In the genomic region with DNA sequence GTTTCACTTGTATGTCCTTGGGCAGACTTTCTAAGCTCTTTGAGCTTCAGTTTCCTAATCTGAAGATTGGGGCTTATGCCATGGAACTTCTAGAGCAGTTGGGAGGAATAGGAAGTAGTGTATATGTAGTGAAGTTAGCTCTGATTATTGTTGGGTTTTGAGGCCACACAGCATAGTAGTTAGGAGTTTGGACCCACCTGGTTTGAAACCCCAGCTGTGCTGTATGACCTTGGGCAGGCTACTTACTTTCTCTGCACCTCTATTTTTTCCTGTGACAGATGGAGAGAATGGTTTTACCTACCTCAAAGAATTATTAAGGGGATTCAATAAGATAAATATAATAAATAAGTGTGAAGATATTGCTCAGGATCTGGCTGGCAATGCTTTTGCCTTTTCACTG, we compare ENCODE assay signal across 13 cellular contexts.
DNase-seq lines count a peak whose midpoint lies in the region; ATAC-seq and TF ChIP-seq lines count a peak whose summit lies in the region.
"Had no signal": no experiment of that assay in that cellular context is flagged by ENCODE, and none has a peak within 500 bp of the region (broad histone marks: within the 10 kb centered on the region; RNA-seq: fewer than 3 reads in every experiment).

No MANE protein-coding gene starts in this region.

- H3K27ac ChIP-seq in breast epithelium (peak overlapping the region; percentile 75 to 80), stomach (peak overlapping the region; percentile 35 to 82 (median 61))
- H3K27ac ChIP-seq: 22Rv1, thoracic aorta, VCaP had no signal

- ATAC-seq in HG02623 (IDR thresholded peaks at IDR 0.05; ENCODE audit: unreplicated experiment) (peak; percentile 28), HG03439 (IDR thresholded peaks at IDR 0.05; ENCODE audit: unreplicated experiment) (peak; percentile 10)

- H3K27ac Mint-ChIP-seq in MCF 10A (ENCODE audit: low read depth, unreplicated experiment): no peak overlapping the region

- H3K36me3 ChIP-seq in breast epithelium (no peaks in the 10 kb centered on the region), stomach (no peaks in the 10 kb centered on the region)
- H3K36me3 ChIP-seq: MG63, thoracic aorta had no signal

- no peak overlapping the region for H3K4me3 ChIP-seq in breast epithelium
- no peak overlapping the region for H3K4me3 ChIP-seq in stomach
- H3K4me3 ChIP-seq: MG63, thoracic aorta had no signal

- no peak for DNase-seq in breast epithelium (ENCODE audit: low spot score in 2 of 2)
- DNase-seq in MCF 10A (ENCODE audit: unreplicated experiment): no peak
- DNase-seq in stomach: no peak
- DNase-seq in foreskin melanocyte: no peak
- no peak for DNase-seq in D341Med (ENCODE audit: low spot score)
- no peak for DNase-seq in HK-2 (ENCODE audit: unreplicated experiment)
- DNase-seq: activated CD8-positive, alpha-beta memory T cell treated with anti-CD3 and anti-CD28 coated beads, Interleukin-2, amount 50 U/mL, for 4 hours; MG63 had no signal

- H3K27me3 Mint-ChIP-seq in MCF 10A (ENCODE audit: insufficient read depth, unreplicated experiment): no peaks in the 10 kb centered on the region

- H3K9me3 ChIP-seq in breast epithelium: no peaks in the 10 kb centered on the region
- H3K9me3 ChIP-seq in stomach: no peaks in the 10 kb centered on the region
- H3K9me3 ChIP-seq: MG63, thoracic aorta had no signal

- intact Hi-C loops in breast epithelium (cut with DNase I; ENCODE audit: low total_unique reads): loop anchor here (10.0 kb wide), 1 partner anchor 1653 kb away; no protein-coding TSS in a partner anchor
- intact Hi-C loops in MCF 10A (cut with micrococcal nuclease): no loop called here
- intact Hi-C loops in stomach (cut with DNase I; ENCODE audit: low total_unique reads): no loop called here

- no TSS peak for BruUV-seq in MCF 10A (replicated peaks; lab: Mats Ljungman, UMichigan)

- H3K4me1 ChIP-seq in breast epithelium: peaks cover 0 to 5% of the 10 kb centered on the region in 2 donors
- H3K4me1 ChIP-seq in stomach: peaks cover 11 to 16% (median 13%) of the 10 kb centered on the region in 4 donors

- TF ChIP-seq EP300 in stomach (IDR thresholded peaks at IDR 0.05): no peak

- no peak overlapping the region for H3K4me3 Mint-ChIP-seq in MCF 10A (ENCODE audit: unreplicated experiment)

- TF ChIP-seq CTCF in breast epithelium (IDR thresholded peaks at IDR 0.05) (no peak), MCF 10A (IDR thresholded peaks at IDR 0.05; ENCODE audit: unreplicated experiment) (no peak), stomach (IDR thresholded peaks at IDR 0.05) (no peak)

- CTCF ChIA-PET in MCF 10A (lab: Yijun Ruan, JAX): interaction anchor here (1.3 kb wide), 1 partner anchor 122 kb away, joined by 3 read pairs; no protein-coding TSS in a partner anchor

- H3K9me3 Mint-ChIP-seq in MCF 10A (ENCODE audit: unreplicated experiment): no peaks in the 10 kb centered on the region

- TF ChIP-seq POLR2A in breast epithelium (IDR thresholded peaks at IDR 0.05): no peak
- TF ChIP-seq POLR2A in stomach (IDR thresholded peaks at IDR 0.05): no peak

- no peaks in the 10 kb centered on the region for H3K4me1 Mint-ChIP-seq in MCF 10A (ENCODE audit: insufficient read depth, unreplicated experiment)

- POLR2A ChIA-PET in MCF 10A (lab: Yijun Ruan, JAX): no interaction called here

- H3K27me3 ChIP-seq in breast epithelium (no peaks in the 10 kb centered on the region), stomach (no peaks in the 10 kb centered on the region)
- H3K27me3 ChIP-seq: MG63 had no signal

- H3K36me3 Mint-ChIP-seq in MCF 10A (ENCODE audit: insufficient read depth, unreplicated experiment): no peaks in the 10 kb centered on the region
